1 cellular context compared by ENCODE assay signal in genomic region chr19:55339225-55340143, GRCh38.
TF ChIP-seq lines count a peak whose summit lies in the region.

TSS of gene KMT5C (plus strand) at chr19:55339876. CDS start at chr19:55341937, 2,061 bp downstream.

TF ChIP-seq in H1, 55 proteins besides CTCF, POLR2A, EP300 and RAD21:
- TF ChIP-seq CREB1 (IDR thresholded peaks at IDR 0.05) (peak; percentile 92), ZNF274 (IDR thresholded peaks at IDR 0.05; ENCODE audit: borderline replicate concordance, extremely low read depth, low read length) (no peak), RFX5 (IDR thresholded peaks at IDR 0.05; ENCODE audit: borderline replicate concordance, low read depth, low read length) (peak; percentile 25; the same call in 1 of the 2 replicates), JUN (IDR thresholded peaks at IDR 0.05; ENCODE audit: low read depth, low read length) (no peak), SP4 (IDR thresholded peaks at IDR 0.05; ENCODE audit: low read length) (peak; percentile 69; the same call in 1 of the 2 replicates), SIN3A (conservative IDR thresholded peaks at IDR 0.05 in 1 of 2, IDR thresholded peaks at IDR 0.05 in 1 of 2; ENCODE audit: low read depth in 1 of 2, low read length in 2 of 2) (peak in 1 of 2 experiments; percentile 20; a peak in 1 of 4 replicates), POLR2AphosphoS5 (IDR thresholded peaks at IDR 0.05; ENCODE audit: low read depth, low read length) (peak; percentile 80; the same call in 1 of the 2 replicates), CHD2 (IDR thresholded peaks at IDR 0.05; ENCODE audit: low read length) (peak; percentile 89), TAF1 (IDR thresholded peaks at IDR 0.05; ENCODE audit: low read depth, low read length) (peak; percentile 83), SP1 (IDR thresholded peaks at IDR 0.05; ENCODE audit: low read depth, low read length) (peak; percentile 96), NRF1 (IDR thresholded peaks at IDR 0.05; ENCODE audit: low read depth, low read length) (peak; percentile 27; the same call in 1 of the 2 replicates), BACH1 (IDR thresholded peaks at IDR 0.05; ENCODE audit: low read length) (peak; percentile 36; the same call in 1 of the 2 replicates), EGR1 (IDR thresholded peaks at IDR 0.05; ENCODE audit: borderline replicate concordance, low read depth, low read length) (no peak), SP2 (IDR thresholded peaks at IDR 0.05; ENCODE audit: low read length) (peak; percentile 94), TBP (IDR thresholded peaks at IDR 0.05; ENCODE audit: low read depth, low read length) (peak; percentile 73), NANOG (IDR thresholded peaks at IDR 0.05; ENCODE audit: insufficient read depth, low read depth, low read length, poor library complexity, severe bottlenecking) (peak; percentile 11)
